Comparison of ENCODE assay signal across 1 cellular context in the genomic region with DNA sequence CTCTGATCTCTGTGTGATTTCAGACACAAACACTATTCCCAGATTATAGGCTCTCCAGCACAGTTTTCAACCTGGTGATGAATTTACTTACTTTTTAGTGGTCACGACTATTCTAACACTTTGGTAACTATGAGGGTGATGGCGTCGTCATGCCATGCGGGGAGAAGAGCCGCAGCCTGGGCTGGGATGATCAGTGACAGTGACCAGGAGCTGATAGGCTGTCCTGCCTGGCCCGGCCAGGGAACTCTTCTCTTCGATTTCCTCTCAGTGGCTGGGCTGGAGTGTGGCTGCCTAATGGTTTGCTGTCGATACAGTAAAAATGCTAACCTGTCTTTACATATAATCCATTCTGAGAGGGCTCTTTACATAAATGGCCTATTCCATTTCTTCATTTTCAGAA.
TF ChIP-seq lines count a peak whose summit lies in the region.

No MANE protein-coding gene starts in this region.

TF ChIP-seq in GM23338, 12 proteins besides CTCF, POLR2A, EP300 and RAD21 (continued from another document):
- TF ChIP-seq REST (IDR thresholded peaks at IDR 0.05; ENCODE audit: unreplicated experiment) = no peak
- TF ChIP-seq NANOG (IDR thresholded peaks at IDR 0.05; ENCODE audit: borderline replicate concordance) = no peak
- no peak for TF ChIP-seq EZH2phosphoT487 (IDR thresholded peaks at IDR 0.05; ENCODE audit: unreplicated experiment)
- no peak for TF ChIP-seq JUNB (IDR thresholded peaks at IDR 0.05; ENCODE audit: unreplicated experiment)
